Comparison of ENCODE assay signal across 8 cellular contexts in the genomic region with DNA sequence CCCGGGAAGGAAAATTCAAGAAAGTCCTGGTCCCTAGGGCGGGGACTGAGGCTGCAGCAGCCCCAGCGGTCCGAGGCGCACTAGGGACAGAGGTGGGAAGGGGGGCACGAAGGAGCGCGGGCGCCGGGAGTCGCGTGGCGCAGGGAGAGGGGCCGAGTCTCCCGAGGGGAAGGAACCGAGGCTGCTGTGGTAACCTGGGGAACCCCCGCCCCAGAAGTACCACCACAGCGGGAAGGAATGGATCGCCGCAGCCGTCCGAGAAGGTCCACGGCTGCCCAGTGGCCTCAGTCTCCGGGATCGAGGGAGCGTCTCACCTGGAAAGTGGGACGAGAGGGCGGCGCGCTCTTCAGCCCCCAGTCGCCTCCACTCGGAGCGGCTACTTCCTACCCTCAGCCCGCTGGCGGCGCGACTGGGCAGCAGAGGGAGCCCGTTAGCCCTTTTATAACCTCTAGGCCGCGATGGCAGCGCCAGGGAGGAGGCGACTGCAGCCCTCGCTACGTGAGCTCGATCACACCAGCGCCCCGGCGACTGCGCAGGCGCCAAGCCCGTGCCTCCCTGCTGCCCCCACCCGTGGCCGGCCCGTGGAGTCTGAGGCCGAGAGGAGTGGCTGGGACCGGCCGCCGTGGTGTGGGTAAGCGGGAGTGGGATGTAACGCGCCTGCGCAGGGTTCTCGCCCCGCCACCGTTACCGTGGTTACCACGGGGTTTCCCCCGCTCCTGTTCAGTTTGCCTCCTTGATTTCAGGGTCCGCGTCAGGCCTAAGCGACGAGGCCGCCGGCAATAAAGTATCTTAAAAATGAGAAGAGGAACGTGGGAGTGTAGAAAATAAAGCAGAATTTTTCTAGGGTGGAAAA. TPM values are rescaled to one million over a fixed set of nuclear protein-coding genes. Genes with fewer than 3 reads are reported as not detected.
DNase-seq lines count a peak whose midpoint lies in the region; ATAC-seq, FAIRE-seq and TF ChIP-seq lines count a peak whose summit lies in the region.

A gene (minus strand): TSS at position 415 of the 853 bp plus-strand sequence. CDS start 21,983 bp downstream, outside the sequence.

- H3K36me3 Mint-ChIP-seq in T-helper 1 cell treated with Interleukin-12 subunit alpha and Interleukin-12 subunit beta and Interleukin-4 antibody, amounts not matched to agents 30 μg/mL and 1 μg/mL, for 36 hours (ENCODE audit: low read depth), result peaks cover 9% of the 10 kb centered on the region

- peak; percentile 59 for TF ChIP-seq CTCF in psoas muscle (IDR thresholded peaks at IDR 0.05)

- H3K4me3 ChIP-seq in psoas muscle, result peak within 1 kb of the TSS; percentile 70

- peak within 1 kb of the TSS; percentile 95 for H3K27ac Mint-ChIP-seq in T-helper 1 cell treated with Interleukin-12 subunit alpha and Interleukin-12 subunit beta and Interleukin-4 antibody, amounts not matched to agents 30 μg/mL and 1 μg/mL, for 36 hours

- FAIRE-seq in urothelium cell line (lab: Jason Lieb, UNC), result peak; percentile 97

- peak within 1 kb of the TSS; percentile 95 for H3K4me3 Mint-ChIP-seq in T-helper 1 cell treated with Interleukin-12 subunit alpha and Interleukin-12 subunit beta and Interleukin-4 antibody, amounts not matched to agents 30 μg/mL and 1 μg/mL, for 36 hours

- peak; percentile 99 for TF ChIP-seq POLR2A in GM15510 (IDR thresholded peaks at IDR 0.05; ENCODE audit: borderline replicate concordance, extremely low read depth, insufficient read length)

- no peaks in the 10 kb centered on the region for H3K27me3 Mint-ChIP-seq in T-helper 1 cell treated with Interleukin-12 subunit alpha and Interleukin-12 subunit beta and Interleukin-4 antibody, amounts not matched to agents 30 μg/mL and 1 μg/mL, for 36 hours (ENCODE audit: low read depth)

- H3K9me3 ChIP-seq in psoas muscle, result no peaks in the 10 kb centered on the region

- ATAC-seq in HG02885 (IDR thresholded peaks at IDR 0.05; ENCODE audit: poor library complexity, unreplicated experiment) (peak; percentile 87), left cardiac atrium (peak; percentile 97 to 98), psoas muscle (peak; percentile 90 to 97 (median 94))

- peaks cover 31% of the 10 kb centered on the region for H3K4me1 Mint-ChIP-seq in T-helper 1 cell treated with Interleukin-12 subunit alpha and Interleukin-12 subunit beta and Interleukin-4 antibody, amounts not matched to agents 30 μg/mL and 1 μg/mL, for 36 hours (ENCODE audit: low read depth)

- H3K4me1 ChIP-seq in psoas muscle, result peaks cover 52% of the 10 kb centered on the region

- H3K27me3 ChIP-seq in psoas muscle (ENCODE audit: insufficient read depth in 3 of 3, low read length in 2 of 3), result no peaks in the 10 kb centered on the region

- DNase-seq in NCI-H1694 (lab: John Stamatoyannopoulos, UW) (peak; percentile 77), amniotic stem cell (lab: John Stamatoyannopoulos, UW) (peak; percentile 96), left cardiac atrium (peak; percentile 100), psoas muscle (peak; percentile 100), urothelium cell line (ENCODE audit: low spot score) (peak; percentile 100)

- intact Hi-C loops in left cardiac atrium (cut with DNase I) (loop anchor here in 1 of 2 donors (10.0 kb wide), 1 partner anchor 68 kb away; a partner anchor contains a TSS), psoas muscle (cut with DNase I) (loop anchor here (2.0 to 5.0 kb wide), 3 partner anchors 14 to 62 kb away; a partner anchor contains a TSS)

- H3K36me3 ChIP-seq in psoas muscle (ENCODE audit: insufficient read depth in 1 of 2, low read depth in 1 of 2), result peaks cover 0 to 5% of the 10 kb centered on the region in 2 donors

- no peaks in the 10 kb centered on the region for H3K9me3 Mint-ChIP-seq in T-helper 1 cell treated with Interleukin-12 subunit alpha and Interleukin-12 subunit beta and Interleukin-4 antibody, amounts not matched to agents 30 μg/mL and 1 μg/mL, for 36 hours

- WGBS in psoas muscle, 3 donors, result 0 to 1% (median 0%) methylated on average over 65 to 75 of the region's 75 CpGs

- H3K27ac ChIP-seq in psoas muscle, result peak within 1 kb of the TSS; percentile 96

RNA-seq across cellular contexts. Expression of the gene that starts here (rescaled TPM):
- 10 to 100 TPM; 41.0 to 51.0 TPM for total RNA-seq in left cardiac atrium
- total RNA-seq in psoas muscle, result 100 to 1,000 TPM in 2 of 4 donors, 10 to 100 TPM in 2; 38.1 to 205 (median 82.3) TPM
- polyA plus RNA-seq in psoas muscle, result 100 to 1,000 TPM in 1 of 3 donors, 10 to 100 TPM in 1, 1 to 10 TPM in 1; 6.2 to 262 (median 73.2) TPM

Comparison
In these comparisons a context has a peak if more than half of its experiments do, and no peak if none do; other contexts are left out.
1. Peak in every context shown above with its lines: DNase-seq, ATAC-seq, H3K4me3 ChIP-seq and H3K27ac ChIP-seq.